In genomic region chr1:184513966-184514365, GRCh38 we compare ENCODE assay signal across 17 cellular contexts.
A peak's percentile ranks its signal among the peaks of the same experiment; 100 is the strongest.
DNase-seq lines count a peak whose midpoint lies in the region; ATAC-seq and TF ChIP-seq lines count a peak whose summit lies in the region.
"Had no signal": no experiment of that assay in that cellular context is flagged by ENCODE, and none has a peak within 500 bp of the region (broad histone marks: within the 10 kb centered on the region; RNA-seq: fewer than 3 reads in every experiment).

No MANE protein-coding gene starts in this region.

- CTCF ChIA-PET in activated naive CD4-positive, alpha-beta T cell treated with anti-CD3 and anti-CD28 coated beads for 36 hours (lab: Charles Lee) = interaction anchor here (0.7 kb wide), 1 partner anchor 231 kb away, joined by 3 read pairs; no protein-coding TSS in a partner anchor
- CTCF ChIA-PET in CD8-positive, alpha-beta memory T cell (lab: Charles Lee) = no interaction called here

- H3K4me1 Mint-ChIP-seq in activated naive CD4-positive, alpha-beta T cell treated with anti-CD3 and anti-CD28 coated beads for 36 hours (ENCODE audit: low read depth) = no peaks in the 10 kb centered on the region
- H3K4me1 Mint-ChIP-seq in CD8-positive, alpha-beta memory T cell = no peaks in the 10 kb centered on the region

- no peaks in the 10 kb centered on the region for H3K36me3 ChIP-seq in body of pancreas (replicated peaks in 1 of 2; ENCODE audit: insufficient read depth in 1 of 2, low read depth in 2 of 2)
- peaks cover 22% of the 10 kb centered on the region for H3K36me3 ChIP-seq in left ventricle myocardium inferior
- H3K36me3 ChIP-seq in suprapubic skin = no peaks in the 10 kb centered on the region
- H3K36me3 ChIP-seq in CD8-positive, alpha-beta memory T cell (ENCODE audit: insufficient read depth, low read length) = no peaks in the 10 kb centered on the region

- H3K27ac Mint-ChIP-seq in activated naive CD4-positive, alpha-beta T cell treated with anti-CD3 and anti-CD28 coated beads for 36 hours = no peak overlapping the region
- H3K27ac Mint-ChIP-seq in CD8-positive, alpha-beta memory T cell = no peak overlapping the region
- H3K27ac Mint-ChIP-seq: CD8-positive, alpha-beta T cell had no signal

- TF ChIP-seq POLR2A in body of pancreas (IDR thresholded peaks at IDR 0.05) (no peak), suprapubic skin (IDR thresholded peaks at IDR 0.05) (no peak)

- ATAC-seq in body of pancreas (peak; percentile 59), GM21576 (IDR thresholded peaks at IDR 0.05; ENCODE audit: unreplicated experiment) (no peak)
- ATAC-seq: CD8-positive, alpha-beta T cell had no signal

- H3K9me3 ChIP-seq in body of pancreas (no peaks in the 10 kb centered on the region), left ventricle myocardium inferior (replicated peaks) (no peaks in the 10 kb centered on the region), suprapubic skin (no peaks in the 10 kb centered on the region)
- H3K9me3 ChIP-seq in CD8-positive, alpha-beta memory T cell (ENCODE audit: low read length) = no peaks in the 10 kb centered on the region

- no peak overlapping the region for H3K4me3 ChIP-seq in body of pancreas
- H3K4me3 ChIP-seq in left ventricle myocardium inferior = no peak overlapping the region
- no peak overlapping the region for H3K4me3 ChIP-seq in suprapubic skin
- H3K4me3 ChIP-seq in CD8-positive, alpha-beta memory T cell (ENCODE audit: low read length) = no peak overlapping the region
- H3K4me3 ChIP-seq: PC-9 had no signal

- no peaks in the 10 kb centered on the region for H3K27me3 Mint-ChIP-seq in activated naive CD4-positive, alpha-beta T cell treated with anti-CD3 and anti-CD28 coated beads for 36 hours (ENCODE audit: low read depth)
- H3K27me3 Mint-ChIP-seq in CD8-positive, alpha-beta memory T cell = peaks cover 0 to 2% of the 10 kb centered on the region in 2 donors

- H3K27me3 ChIP-seq in body of pancreas = no peaks in the 10 kb centered on the region
- no peaks in the 10 kb centered on the region for H3K27me3 ChIP-seq in left ventricle myocardium inferior (ENCODE audit: low read depth)
- no peaks in the 10 kb centered on the region for H3K27me3 ChIP-seq in suprapubic skin
- no peaks in the 10 kb centered on the region for H3K27me3 ChIP-seq in CD8-positive, alpha-beta memory T cell (ENCODE audit: insufficient read depth, low read length, poor library complexity, severe bottlenecking)

- TF ChIP-seq CTCF in body of pancreas (IDR thresholded peaks at IDR 0.05) = no peak
- TF ChIP-seq CTCF in left ventricle myocardium inferior (IDR thresholded peaks at IDR 0.05; ENCODE audit: borderline replicate concordance) = no peak
- TF ChIP-seq CTCF in suprapubic skin (IDR thresholded peaks at IDR 0.05) = no peak

- WGBS in body of pancreas, 2 donors = 60 to 73% methylated on average over 4 of the region's 4 CpGs
- WGBS in suprapubic skin = 51% methylated on average over 4 of the region's 4 CpGs

- TF ChIP-seq EP300 in suprapubic skin (IDR thresholded peaks at IDR 0.05) = no peak

- no peaks in the 10 kb centered on the region for H3K9me3 Mint-ChIP-seq in activated naive CD4-positive, alpha-beta T cell treated with anti-CD3 and anti-CD28 coated beads for 36 hours
- no peaks in the 10 kb centered on the region for H3K9me3 Mint-ChIP-seq in CD8-positive, alpha-beta memory T cell
- H3K9me3 Mint-ChIP-seq: CD8-positive, alpha-beta T cell; immature natural killer cell; neural crest cell had no signal

- no peaks in the 10 kb centered on the region for H3K36me3 Mint-ChIP-seq in activated naive CD4-positive, alpha-beta T cell treated with anti-CD3 and anti-CD28 coated beads for 36 hours (ENCODE audit: low read depth)
- H3K36me3 Mint-ChIP-seq in CD8-positive, alpha-beta memory T cell = peaks cover 0 to 5% (median 0%) of the 10 kb centered on the region in 3 donors
- H3K36me3 Mint-ChIP-seq: CD8-positive, alpha-beta T cell had no signal

- DNase-seq in HT1080 (ENCODE audit: low read depth) = peak; percentile 62
- peak; percentile 31 to 55 (median 35) for DNase-seq in body of pancreas
- no peak for DNase-seq in left ventricle myocardium inferior
- no peak for DNase-seq in suprapubic skin (ENCODE audit: low spot score in 2 of 2)
- no peak for DNase-seq in nucleus accumbens (lab: John Stamatoyannopoulos, UW)
- no peak for DNase-seq in activated naive CD4-positive, alpha-beta T cell treated with anti-CD3 and anti-CD28 coated beads for 36 hours
- DNase-seq in CD8-positive, alpha-beta memory T cell = no peak
- DNase-seq: amygdala; CD8-positive, alpha-beta T cell; immature natural killer cell; NCI-H2171 treated with DMSO at 0.1 percent for 48 hours; stimulated activated CD4-positive, alpha-beta T cell treated with anti-CD3 and anti-CD28 coated beads, Interleukin-15, amount 100 ng/mL, for 24 hours; T1000 had no signal

- POLR2A ChIA-PET in CD8-positive, alpha-beta memory T cell (lab: Charles Lee) = no interaction called here

- H3K4me3 Mint-ChIP-seq in activated naive CD4-positive, alpha-beta T cell treated with anti-CD3 and anti-CD28 coated beads for 36 hours = no peak overlapping the region
- H3K4me3 Mint-ChIP-seq in CD8-positive, alpha-beta memory T cell = no peak overlapping the region
- H3K4me3 Mint-ChIP-seq: CD8-positive, alpha-beta T cell; immature natural killer cell; neural crest cell had no signal

- H3K4me1 ChIP-seq in body of pancreas (peaks cover 37% of the 10 kb centered on the region), left ventricle myocardium inferior (peaks cover 47% of the 10 kb centered on the region), suprapubic skin (peaks cover 27% of the 10 kb centered on the region)
- no peaks in the 10 kb centered on the region for H3K4me1 ChIP-seq in CD8-positive, alpha-beta memory T cell (ENCODE audit: insufficient read depth, low read length)

- peak overlapping the region in 1 of 4 donors; percentile 27 for H3K27ac ChIP-seq in body of pancreas
- H3K27ac ChIP-seq in left ventricle myocardium inferior (replicated peaks) = peak overlapping the region; percentile 31
- H3K27ac ChIP-seq in suprapubic skin = peak overlapping the region; percentile 54
- no peak overlapping the region for H3K27ac ChIP-seq in CD8-positive, alpha-beta memory T cell (ENCODE audit: low read depth, low read length)
- H3K27ac ChIP-seq: KMS-11, PC-9 had no signal

- intact Hi-C loops in body of pancreas (cut with DNase I) (no loop called here), left ventricle myocardium inferior (cut with micrococcal nuclease) (no loop called here)
- intact Hi-C loops in activated naive CD4-positive, alpha-beta T cell treated with anti-CD3 and anti-CD28 coated beads for 36 hours (cut with micrococcal nuclease) = no loop called here

Comparison
In these comparisons a context has a peak if more than half of its experiments do, and no peak if none do; other contexts are left out.
1. DNase-seq: peak in HT1080 (single experiment) and body of pancreas (4 of 4); none in left ventricle myocardium inferior (single experiment), suprapubic skin (0 of 2), nucleus accumbens (0 of 56), activated naive CD4-positive, alpha-beta T cell treated with anti-CD3 and anti-CD28 coated beads for 36 hours (single experiment) and CD8-positive, alpha-beta memory T cell (0 of 5).